1 cellular context compared by ENCODE assay signal in the genomic region with DNA sequence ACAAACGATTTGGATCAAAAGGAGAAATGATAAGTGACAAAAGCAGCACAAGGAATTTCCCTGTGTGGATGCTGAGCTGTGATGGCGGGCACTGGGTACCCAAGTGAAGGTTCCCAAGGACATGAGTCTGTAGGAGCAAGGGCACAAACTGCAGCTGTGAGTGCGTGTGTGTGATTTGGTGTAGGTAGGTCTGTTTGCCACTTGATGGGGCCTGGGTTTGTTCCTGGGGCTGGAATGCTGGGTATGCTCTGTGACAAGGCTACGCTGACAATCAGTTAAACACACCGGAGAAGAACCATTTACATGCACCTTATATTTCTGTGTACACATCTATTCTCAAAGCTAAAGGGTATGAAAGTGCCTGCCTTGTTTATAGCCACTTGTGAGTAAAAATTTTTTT.
TF ChIP-seq lines count a peak whose summit lies in the region.

No MANE protein-coding gene starts in this region.

TF ChIP-seq in H1, 55 proteins besides CTCF, POLR2A, EP300 and RAD21:
- TF ChIP-seq, protein P1, sequence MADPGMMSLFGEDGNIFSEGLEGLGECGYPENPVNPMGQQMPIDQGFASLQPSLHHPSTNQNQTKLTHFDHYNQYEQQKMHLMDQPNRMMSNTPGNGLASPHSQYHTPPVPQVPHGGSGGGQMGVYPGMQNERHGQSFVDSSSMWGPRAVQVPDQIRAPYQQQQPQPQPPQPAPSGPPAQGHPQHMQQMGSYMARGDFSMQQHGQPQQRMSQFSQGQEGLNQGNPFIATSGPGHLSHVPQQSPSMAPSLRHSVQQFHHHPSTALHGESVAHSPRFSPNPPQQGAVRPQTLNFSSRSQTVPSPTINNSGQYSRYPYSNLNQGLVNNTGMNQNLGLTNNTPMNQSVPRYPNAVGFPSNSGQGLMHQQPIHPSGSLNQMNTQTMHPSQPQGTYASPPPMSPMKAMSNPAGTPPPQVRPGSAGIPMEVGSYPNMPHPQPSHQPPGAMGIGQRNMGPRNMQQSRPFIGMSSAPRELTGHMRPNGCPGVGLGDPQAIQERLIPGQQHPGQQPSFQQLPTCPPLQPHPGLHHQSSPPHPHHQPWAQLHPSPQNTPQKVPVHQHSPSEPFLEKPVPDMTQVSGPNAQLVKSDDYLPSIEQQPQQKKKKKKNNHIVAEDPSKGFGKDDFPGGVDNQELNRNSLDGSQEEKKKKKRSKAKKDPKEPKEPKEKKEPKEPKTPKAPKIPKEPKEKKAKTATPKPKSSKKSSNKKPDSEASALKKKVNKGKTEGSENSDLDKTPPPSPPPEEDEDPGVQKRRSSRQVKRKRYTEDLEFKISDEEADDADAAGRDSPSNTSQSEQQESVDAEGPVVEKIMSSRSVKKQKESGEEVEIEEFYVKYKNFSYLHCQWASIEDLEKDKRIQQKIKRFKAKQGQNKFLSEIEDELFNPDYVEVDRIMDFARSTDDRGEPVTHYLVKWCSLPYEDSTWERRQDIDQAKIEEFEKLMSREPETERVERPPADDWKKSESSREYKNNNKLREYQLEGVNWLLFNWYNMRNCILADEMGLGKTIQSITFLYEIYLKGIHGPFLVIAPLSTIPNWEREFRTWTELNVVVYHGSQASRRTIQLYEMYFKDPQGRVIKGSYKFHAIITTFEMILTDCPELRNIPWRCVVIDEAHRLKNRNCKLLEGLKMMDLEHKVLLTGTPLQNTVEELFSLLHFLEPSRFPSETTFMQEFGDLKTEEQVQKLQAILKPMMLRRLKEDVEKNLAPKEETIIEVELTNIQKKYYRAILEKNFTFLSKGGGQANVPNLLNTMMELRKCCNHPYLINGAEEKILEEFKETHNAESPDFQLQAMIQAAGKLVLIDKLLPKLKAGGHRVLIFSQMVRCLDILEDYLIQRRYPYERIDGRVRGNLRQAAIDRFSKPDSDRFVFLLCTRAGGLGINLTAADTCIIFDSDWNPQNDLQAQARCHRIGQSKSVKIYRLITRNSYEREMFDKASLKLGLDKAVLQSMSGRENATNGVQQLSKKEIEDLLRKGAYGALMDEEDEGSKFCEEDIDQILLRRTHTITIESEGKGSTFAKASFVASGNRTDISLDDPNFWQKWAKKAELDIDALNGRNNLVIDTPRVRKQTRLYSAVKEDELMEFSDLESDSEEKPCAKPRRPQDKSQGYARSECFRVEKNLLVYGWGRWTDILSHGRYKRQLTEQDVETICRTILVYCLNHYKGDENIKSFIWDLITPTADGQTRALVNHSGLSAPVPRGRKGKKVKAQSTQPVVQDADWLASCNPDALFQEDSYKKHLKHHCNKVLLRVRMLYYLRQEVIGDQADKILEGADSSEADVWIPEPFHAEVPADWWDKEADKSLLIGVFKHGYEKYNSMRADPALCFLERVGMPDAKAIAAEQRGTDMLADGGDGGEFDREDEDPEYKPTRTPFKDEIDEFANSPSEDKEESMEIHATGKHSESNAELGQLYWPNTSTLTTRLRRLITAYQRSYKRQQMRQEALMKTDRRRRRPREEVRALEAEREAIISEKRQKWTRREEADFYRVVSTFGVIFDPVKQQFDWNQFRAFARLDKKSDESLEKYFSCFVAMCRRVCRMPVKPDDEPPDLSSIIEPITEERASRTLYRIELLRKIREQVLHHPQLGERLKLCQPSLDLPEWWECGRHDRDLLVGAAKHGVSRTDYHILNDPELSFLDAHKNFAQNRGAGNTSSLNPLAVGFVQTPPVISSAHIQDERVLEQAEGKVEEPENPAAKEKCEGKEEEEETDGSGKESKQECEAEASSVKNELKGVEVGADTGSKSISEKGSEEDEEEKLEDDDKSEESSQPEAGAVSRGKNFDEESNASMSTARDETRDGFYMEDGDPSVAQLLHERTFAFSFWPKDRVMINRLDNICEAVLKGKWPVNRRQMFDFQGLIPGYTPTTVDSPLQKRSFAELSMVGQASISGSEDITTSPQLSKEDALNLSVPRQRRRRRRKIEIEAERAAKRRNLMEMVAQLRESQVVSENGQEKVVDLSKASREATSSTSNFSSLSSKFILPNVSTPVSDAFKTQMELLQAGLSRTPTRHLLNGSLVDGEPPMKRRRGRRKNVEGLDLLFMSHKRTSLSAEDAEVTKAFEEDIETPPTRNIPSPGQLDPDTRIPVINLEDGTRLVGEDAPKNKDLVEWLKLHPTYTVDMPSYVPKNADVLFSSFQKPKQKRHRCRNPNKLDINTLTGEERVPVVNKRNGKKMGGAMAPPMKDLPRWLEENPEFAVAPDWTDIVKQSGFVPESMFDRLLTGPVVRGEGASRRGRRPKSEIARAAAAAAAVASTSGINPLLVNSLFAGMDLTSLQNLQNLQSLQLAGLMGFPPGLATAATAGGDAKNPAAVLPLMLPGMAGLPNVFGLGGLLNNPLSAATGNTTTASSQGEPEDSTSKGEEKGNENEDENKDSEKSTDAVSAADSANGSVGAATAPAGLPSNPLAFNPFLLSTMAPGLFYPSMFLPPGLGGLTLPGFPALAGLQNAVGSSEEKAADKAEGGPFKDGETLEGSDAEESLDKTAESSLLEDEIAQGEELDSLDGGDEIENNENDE (IDR thresholded peaks at IDR 0.05; ENCODE audit: insufficient replicate concordance, low read length): no peak
- TF ChIP-seq TEAD4 (IDR thresholded peaks at IDR 0.05; ENCODE audit: low read depth, low read length) (peak; percentile 60; the same call in 1 of the 2 replicates), JUN (IDR thresholded peaks at IDR 0.05; ENCODE audit: low read depth, low read length) (no peak)
